Comparison of ENCODE assay signal across 22 cellular contexts in the genomic region with DNA sequence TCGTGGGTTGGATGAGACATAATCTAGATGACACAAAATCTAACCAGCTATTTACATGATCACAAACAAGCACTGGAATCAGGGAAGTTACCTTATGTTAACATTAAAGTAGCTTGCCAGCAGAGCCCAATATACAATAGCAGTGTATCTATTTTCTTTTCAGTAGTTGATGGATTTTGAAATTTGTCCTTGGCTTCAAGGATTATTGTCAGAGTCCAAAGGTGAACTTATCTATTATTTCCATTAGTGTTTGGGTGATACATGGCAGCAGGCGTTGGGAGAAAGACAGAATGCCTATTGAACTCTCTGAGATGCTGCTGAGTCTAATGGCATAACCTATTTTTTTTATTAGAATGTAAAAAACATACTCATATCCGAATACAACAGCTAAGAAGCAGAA.
DNase-seq lines count a peak whose midpoint lies in the region; ATAC-seq, FAIRE-seq and TF ChIP-seq lines count a peak whose summit lies in the region.
"Had no signal": no experiment of that assay in that cellular context is flagged by ENCODE, and none has a peak within 500 bp of the region (broad histone marks: within the 10 kb centered on the region; RNA-seq: fewer than 3 reads in every experiment).

No MANE protein-coding gene starts in this region.

- H3K27ac ChIP-seq in HepG2 (ENCODE audit: extremely low read length, insufficient read depth, low read length) = no peak overlapping the region
- H3K27ac ChIP-seq: 22Rv1; A549; BLaER1 treated with 17β-estradiol and CSF1 and Interleukin-3, amounts not matched to agents 10 nM and 100 nM; C4-2B had no signal

- no peaks in the 10 kb centered on the region for H4K20me1 ChIP-seq in HepG2 (ENCODE audit: insufficient read depth, low read length)
- H4K20me1 ChIP-seq: BLaER1 treated with 17β-estradiol and CSF1 and Interleukin-3, amounts not matched to agents 10 nM and 100 nM had no signal

- POLR2A ChIA-PET in HepG2 (lab: Yijun Ruan, JAX) = interaction anchor here (0.7 kb wide), 1 partner anchor 55 kb away, joined by 3 read pairs; no protein-coding TSS in a partner anchor

- no peak overlapping the region for H3K9ac ChIP-seq in HepG2 (ENCODE audit: insufficient read depth, low read depth, low read length)
- H3K9ac ChIP-seq: BLaER1 treated with 17β-estradiol and CSF1 and Interleukin-3, amounts not matched to agents 10 nM and 100 nM had no signal

- no TSS peak for BruUV-seq in HepG2 (replicated peaks; lab: Mats Ljungman, UMichigan)

- no peak for TF ChIP-seq RAD21 in HepG2 (CRISPR knock-in tag; IDR thresholded peaks at IDR 0.05)

- in situ Hi-C loops in HepG2 (cut with HindIII; ENCODE audit: extremely low pct_ligation_motif_present, low pct_unique_long_range_greater_than_20kb) = no loop called here

- H2AFZ ChIP-seq in HepG2 (ENCODE audit: low read length) = no peak overlapping the region

- H3K27ac Mint-ChIP-seq in activated CD4-positive, alpha-beta T cell treated with anti-CD3 and anti-CD28 coated beads, Interleukin-2, amount 10 ng/mL, durations not matched to agents 24 days and 14 days = no peak overlapping the region
- H3K27ac Mint-ChIP-seq in mesothelial cell of epicardium = peak overlapping the region; percentile 34
- H3K27ac Mint-ChIP-seq: B cell; CD4-positive, alpha-beta T cell; CD8-positive, alpha-beta T cell had no signal

- peak; percentile 4 for DNase-seq in activated CD4-positive, alpha-beta T cell treated with anti-CD3 and anti-CD28 coated beads, Interleukin-2, amount 10 ng/mL, durations not matched to agents 24 days and 14 days
- DNase-seq in activated CD4-positive, alpha-beta T cell treated with anti-CD3 and anti-CD28 coated beads, Interleukin-2, amount 50 U/mL, for 1 hour = no peak
- DNase-seq in HepG2 (ENCODE audit: low spot score) = peak; percentile 13
- no peak for DNase-seq in mesothelial cell of epicardium (ENCODE audit: low spot score in 2 of 2, unreplicated experiment in 2 of 2)
- DNase-seq in effector CD4-positive, alpha-beta T cell = no peak
- no peak for DNase-seq in activated T-cell treated with anti-CD3 and anti-CD28 coated beads, Interleukin-2, amount 50 U/mL, for 48 hours
- DNase-seq: AML-193; Caco-2; Calu3; CD4-positive, alpha-beta T cell; CD8-positive, alpha-beta T cell; DMS79 treated with DMSO at 0.1 percent for 48 hours; GF-D8 had no signal

- no peaks in the 10 kb centered on the region for H3K36me3 ChIP-seq in HepG2 (replicated peaks in 1 of 2; ENCODE audit: control insufficient read depth in 1 of 2, insufficient read depth in 2 of 2, low read length in 2 of 2)
- H3K36me3 ChIP-seq: BLaER1 treated with 17β-estradiol and CSF1 and Interleukin-3, amounts not matched to agents 10 nM and 100 nM had no signal

- H3K27me3 Mint-ChIP-seq in activated CD4-positive, alpha-beta T cell treated with anti-CD3 and anti-CD28 coated beads, Interleukin-2, amount 10 ng/mL, durations not matched to agents 24 days and 14 days = no peaks in the 10 kb centered on the region
- no peaks in the 10 kb centered on the region for H3K27me3 Mint-ChIP-seq in mesothelial cell of epicardium (ENCODE audit: low read depth)
- H3K27me3 Mint-ChIP-seq: CD4-positive, alpha-beta T cell had no signal

- TF ChIP-seq POLR2A in HepG2 (IDR thresholded peaks at IDR 0.05; ENCODE audit: insufficient read depth in 1 of 2, low read depth in 2 of 2, low read length in 2 of 2) = no peak

- H3K4me2 ChIP-seq in HepG2 (ENCODE audit: low read depth, low read length) = no peak overlapping the region
- H3K4me2 ChIP-seq: A549 had no signal

- no peaks in the 10 kb centered on the region for H3K36me3 Mint-ChIP-seq in activated CD4-positive, alpha-beta T cell treated with anti-CD3 and anti-CD28 coated beads, Interleukin-2, amount 10 ng/mL, durations not matched to agents 24 days and 14 days (ENCODE audit: low read depth)
- no peaks in the 10 kb centered on the region for H3K36me3 Mint-ChIP-seq in mesothelial cell of epicardium
- H3K36me3 Mint-ChIP-seq: CD8-positive, alpha-beta T cell had no signal

- no peaks in the 10 kb centered on the region for H3K4me1 Mint-ChIP-seq in activated CD4-positive, alpha-beta T cell treated with anti-CD3 and anti-CD28 coated beads, Interleukin-2, amount 10 ng/mL, durations not matched to agents 24 days and 14 days
- peaks cover 25% of the 10 kb centered on the region for H3K4me1 Mint-ChIP-seq in mesothelial cell of epicardium
- H3K4me1 Mint-ChIP-seq: B cell had no signal

- no peak overlapping the region for H3K4me3 Mint-ChIP-seq in activated CD4-positive, alpha-beta T cell treated with anti-CD3 and anti-CD28 coated beads, Interleukin-2, amount 10 ng/mL, durations not matched to agents 24 days and 14 days
- no peak overlapping the region for H3K4me3 Mint-ChIP-seq in mesothelial cell of epicardium
- H3K4me3 Mint-ChIP-seq: B cell; CD4-positive, alpha-beta T cell; CD8-positive, alpha-beta T cell had no signal

- 12% methylated on average over 3 of the region's 3 CpGs for WGBS in HepG2 (ENCODE audit: low lambda C conversion rate)

- peaks cover 10% of the 10 kb centered on the region for H3K4me1 ChIP-seq in HepG2 (ENCODE audit: insufficient read depth, low read length)
- H3K4me1 ChIP-seq: A549, Caco-2 had no signal

- H3K79me2 ChIP-seq in HepG2 (ENCODE audit: insufficient read depth, low read length) = no peaks in the 10 kb centered on the region

- FAIRE-seq in HepG2 (lab: Jason Lieb, UNC) = no peak
- FAIRE-seq: A549, D721Med, G401.6, GM12891, GM18507 had no signal

- no peaks in the 10 kb centered on the region for H3K9me3 Mint-ChIP-seq in activated CD4-positive, alpha-beta T cell treated with anti-CD3 and anti-CD28 coated beads, Interleukin-2, amount 10 ng/mL, durations not matched to agents 24 days and 14 days
- peaks cover 17% of the 10 kb centered on the region for H3K9me3 Mint-ChIP-seq in mesothelial cell of epicardium
- H3K9me3 Mint-ChIP-seq: CD4-positive, alpha-beta T cell had no signal

- no peak overlapping the region for H3K4me3 ChIP-seq in HepG2 (replicated peaks in 1 of 3; ENCODE audit: insufficient read depth in 1 of 3, low read depth in 2 of 3, low read length in 3 of 3)
- H3K4me3 ChIP-seq: A549; BLaER1 treated with 17β-estradiol and CSF1 and Interleukin-3, amounts not matched to agents 10 nM and 100 nM had no signal

- TF ChIP-seq EP300 in HepG2 (IDR thresholded peaks at IDR 0.05; ENCODE audit: low read depth in 2 of 2, low read length in 2 of 2) = peak in 1 of 2 experiments; percentile 5; a peak in 1 of 4 replicates
- TF ChIP-seq EP300 in HepG2 (CRISPR knock-in tag; IDR thresholded peaks at IDR 0.05; ENCODE audit: borderline replicate concordance) = no peak

- intact Hi-C loops in activated CD4-positive, alpha-beta T cell treated with anti-CD3 and anti-CD28 coated beads, Interleukin-2, amount 10 ng/mL, durations not matched to agents 24 days and 14 days (cut with micrococcal nuclease) = no loop called here
- intact Hi-C loops in HepG2 (cut with micrococcal nuclease; ENCODE audit: unreplicated experiment) = no loop called here

- no peaks in the 10 kb centered on the region for H3K27me3 ChIP-seq in HepG2 (ENCODE audit: control insufficient read depth in 1 of 2, insufficient read depth in 2 of 2, low read length in 2 of 2)
- H3K27me3 ChIP-seq: BLaER1 treated with 17β-estradiol and CSF1 and Interleukin-3, amounts not matched to agents 10 nM and 100 nM had no signal

- no peak for TF ChIP-seq CTCF in HepG2 (CRISPR knock-in tag; IDR thresholded peaks at IDR 0.05)
- TF ChIP-seq CTCF in mesothelial cell of epicardium (IDR thresholded peaks at IDR 0.05; ENCODE audit: unreplicated experiment) = no peak

- peaks cover 9% of the 10 kb centered on the region for H3K9me3 ChIP-seq in HepG2 (ENCODE audit: low read length)

- no peak for ATAC-seq in HepG2
- ATAC-seq: A549; CD8-positive, alpha-beta T cell had no signal

- CTCF ChIA-PET in HepG2 (lab: Yijun Ruan, JAX; ENCODE audit: low intra/inter-chr PET ratio, low total read pairs) = no interaction called here

TF ChIP-seq in HepG2, 621 proteins besides CTCF, POLR2A, EP300 and RAD21 (continues in another document):
- TF ChIP-seq ZNF337 (CRISPR knock-in tag; IDR thresholded peaks at IDR 0.05; ENCODE audit: borderline replicate concordance, low read depth) (no peak), HMG20B (CRISPR knock-in tag; conservative IDR thresholded peaks at IDR 0.05) (no peak), ZNF841 (CRISPR knock-in tag; IDR thresholded peaks at IDR 0.05; ENCODE audit: borderline replicate concordance) (no peak), SP4 (CRISPR knock-in tag; IDR thresholded peaks at IDR 0.05) (no peak), SKI (IDR thresholded peaks at IDR 0.05; ENCODE audit: partially characterized antibody) (no peak), FOXO1 (CRISPR knock-in tag; IDR thresholded peaks at IDR 0.05) (no peak)

Comparison
In these comparisons a context has a peak if more than half of its experiments do, and no peak if none do; other contexts are left out.
1. DNase-seq: peak in activated CD4-positive, alpha-beta T cell treated with anti-CD3 and anti-CD28 coated beads, Interleukin-2, amount 10 ng/mL, durations not matched to agents 24 days and 14 days (single experiment) and HepG2 (single experiment); none in activated CD4-positive, alpha-beta T cell treated with anti-CD3 and anti-CD28 coated beads, Interleukin-2, amount 50 U/mL, for 1 hour (single experiment), mesothelial cell of epicardium (0 of 2), effector CD4-positive, alpha-beta T cell (single experiment) and activated T-cell treated with anti-CD3 and anti-CD28 coated beads, Interleukin-2, amount 50 U/mL, for 48 hours (0 of 2).